ENCODE assay signal across 6 cellular contexts in the genomic region with DNA sequence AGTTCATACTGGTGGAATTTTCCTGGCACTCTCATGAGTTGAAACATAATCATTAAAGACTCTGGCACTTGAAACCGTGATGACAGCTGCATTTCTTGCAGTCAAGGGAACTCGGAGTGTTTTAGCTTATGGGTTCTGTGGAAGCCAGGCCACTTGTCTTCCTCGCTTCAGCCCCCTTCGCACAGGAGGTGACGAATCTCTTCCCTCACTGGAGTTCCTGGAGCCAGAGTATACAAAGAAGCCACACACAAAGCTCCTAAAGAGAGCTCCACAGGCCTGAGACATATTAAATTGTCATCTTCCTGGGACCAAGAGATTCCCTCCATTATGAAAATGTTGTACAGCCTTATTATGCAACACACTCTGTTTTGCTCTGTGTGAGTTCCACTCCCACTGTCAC.
"Had no signal": no experiment of that assay in that cellular context is flagged by ENCODE, and none has a peak within 500 bp of the region (broad histone marks: within the 10 kb centered on the region; RNA-seq: fewer than 3 reads in every experiment).

No MANE protein-coding gene starts in this region.

- H3K4me3 ChIP-seq: GM23338 had no signal

- DNase-seq: H9, HCEC 1CT had no signal

- H3K9me3 Mint-ChIP-seq: IgD-negative memory B cell had no signal

- H3K27ac ChIP-seq: HL-60 had no signal

- H3K27me3 Mint-ChIP-seq: IgD-negative memory B cell had no signal

- ATAC-seq: GM23338, HepG2 had no signal

- H3K4me1 Mint-ChIP-seq: GM23338, H9 had no signal

- H3K4me2 ChIP-seq: GM23338 had no signal

- H3K27ac Mint-ChIP-seq: GM23338, H9 had no signal

- H2AFZ ChIP-seq: GM23338 had no signal

- H3K36me3 Mint-ChIP-seq: IgD-negative memory B cell had no signal

- H3K4me3 Mint-ChIP-seq: GM23338, H9, IgD-negative memory B cell had no signal
